Comparison of ENCODE assay signal across 10 cellular contexts in genomic region chr14:64841121-64841611, GRCh38. TPM values are rescaled to one million over a fixed set of nuclear protein-coding genes. Genes with fewer than 3 reads are reported as not detected.
DNase-seq lines count a peak whose midpoint lies in the region; ATAC-seq and TF ChIP-seq lines count a peak whose summit lies in the region.
"Had no signal": no experiment of that assay in that cellular context is flagged by ENCODE, and none has a peak within 500 bp of the region (broad histone marks: within the 10 kb centered on the region; RNA-seq: fewer than 3 reads in every experiment).

No MANE protein-coding gene starts in this region.

- TF ChIP-seq POLR2A in erythroblast (IDR thresholded peaks at IDR 0.05; ENCODE audit: low read length): no peak

- no peak overlapping the region for H3K4me3 Mint-ChIP-seq in Calu3 (ENCODE audit: low read depth, unreplicated experiment)

- ATAC-seq in GM21723 (IDR thresholded peaks at IDR 0.05; ENCODE audit: unreplicated experiment) (no peak), HG02623 (IDR thresholded peaks at IDR 0.05; ENCODE audit: unreplicated experiment) (no peak)

- peak; percentile 51 for DNase-seq in Calu3
- peak; percentile 12 for DNase-seq in NCI-H69 (lab: John Stamatoyannopoulos, UW)
- DNase-seq in erythroblast (lab: John Stamatoyannopoulos, UW): peak; percentile 90
- DNase-seq in myocyte (ENCODE audit: low read depth): peak; percentile 68
- no peak for DNase-seq in NCI-H187 (lab: John Stamatoyannopoulos, UW)
- no peak for DNase-seq in activated CD4-positive, alpha-beta T cell treated with anti-CD3 and anti-CD28 coated beads, Interleukin-2, amount 50 U/mL, for 48 hours
- DNase-seq: activated CD4-positive, alpha-beta T cell treated with anti-CD3 and anti-CD28 coated beads, Interleukin-2, amount 50 U/mL, for 1 hour; NCI-H1930 had no signal

- H3K9me3 Mint-ChIP-seq in Calu3 (ENCODE audit: low read depth, unreplicated experiment): no peaks in the 10 kb centered on the region

- H3K27ac Mint-ChIP-seq in Calu3 (ENCODE audit: unreplicated experiment): no peak overlapping the region

- H3K27me3 Mint-ChIP-seq in Calu3 (ENCODE audit: unreplicated experiment): peaks cover 76% of the 10 kb centered on the region

- no peaks in the 10 kb centered on the region for H3K36me3 Mint-ChIP-seq in Calu3 (ENCODE audit: insufficient read depth, unreplicated experiment)

- CTCF ChIA-PET in Calu3 (lab: Charles Lee): no interaction called here

- no peaks in the 10 kb centered on the region for H3K4me1 Mint-ChIP-seq in Calu3 (ENCODE audit: low read depth, unreplicated experiment)

- TF ChIP-seq CTCF in Calu3 (IDR thresholded peaks at IDR 0.05; ENCODE audit: unreplicated experiment): peak; percentile 36

- no TSS peak for BruUV-seq in Calu3 (replicated peaks; lab: Mats Ljungman, UMichigan)

- intact Hi-C loops in Calu3 (cut with micrococcal nuclease; ENCODE audit: unreplicated experiment): no loop called here

RNA-seq across cellular contexts. Expression of gene SPTB, which starts 38.5 kb away (rescaled TPM):
- total RNA-seq in Calu3 (2022): 0.05 TPM in 1 of 2 replicates, not detected in the other
- total RNA-seq in myocyte: 4.3 and 4.6 TPM in 2 replicates
- 1.3 TPM for polyA plus RNA-seq in myocyte (2012)

Comparison
In these comparisons a context has a peak if more than half of its experiments do, and no peak if none do; other contexts are left out.
1. DNase-seq: peak in Calu3 (single experiment), NCI-H69 (single experiment), erythroblast (2 of 2) and myocyte (single experiment); none in NCI-H187 (0 of 2) and activated CD4-positive, alpha-beta T cell treated with anti-CD3 and anti-CD28 coated beads, Interleukin-2, amount 50 U/mL, for 48 hours (0 of 2).